9 cellular contexts compared by ENCODE assay signal in the genomic region with DNA sequence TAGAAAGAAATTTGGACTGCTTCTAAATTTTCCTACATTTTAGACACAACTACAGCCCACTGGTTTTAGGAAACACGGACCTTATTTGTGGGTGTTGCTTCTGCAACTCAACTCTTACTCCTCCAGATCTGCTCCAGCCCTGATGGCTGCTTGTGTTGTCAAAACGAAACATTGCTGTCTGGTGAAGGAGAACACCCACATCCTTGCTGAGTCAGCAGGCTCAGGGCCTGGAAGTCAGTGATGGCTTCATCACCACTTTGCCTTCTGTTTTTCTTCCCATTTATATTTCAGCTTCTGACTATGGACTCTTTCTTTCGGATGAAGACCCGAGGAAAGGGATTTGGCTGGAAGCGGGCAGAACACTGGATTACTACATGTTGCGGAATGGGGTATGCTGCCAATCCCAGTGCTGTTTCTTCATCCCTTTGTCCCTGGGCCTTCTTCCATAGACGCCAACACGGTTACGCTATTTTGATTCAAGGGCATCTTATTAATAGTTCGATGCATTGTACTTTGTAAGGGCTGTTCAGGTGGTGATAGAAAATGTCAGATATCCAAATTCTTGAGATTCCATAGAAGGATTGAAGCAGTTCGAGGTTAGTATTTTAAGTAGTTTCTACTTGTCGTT.
DNase-seq lines count a peak whose midpoint lies in the region; ATAC-seq and TF ChIP-seq lines count a peak whose summit lies in the region.
"Had no signal": no experiment of that assay in that cellular context is flagged by ENCODE, and none has a peak within 500 bp of the region (broad histone marks: within the 10 kb centered on the region; RNA-seq: fewer than 3 reads in every experiment).

No MANE protein-coding gene starts in this region.

- H3K36me3 ChIP-seq in HEK293 (ENCODE audit: control insufficient read depth in 2 of 2, insufficient read depth in 1 of 2, low read length in 2 of 2) (no peaks in the 10 kb centered on the region), trophoblast cell (ENCODE audit: control insufficient read depth in 1 of 2, insufficient read depth in 2 of 2, low read length in 2 of 2) (peaks cover 0 to 10% of the 10 kb centered on the region in 2 experiments)

- H2BK120ac ChIP-seq in trophoblast cell (ENCODE audit: insufficient read depth, low read length, poor library complexity) = peak overlapping the region; percentile 0

- no peak overlapping the region for H2BK5ac ChIP-seq in trophoblast cell (ENCODE audit: low read depth, low read length, poor library complexity)

- no peaks in the 10 kb centered on the region for H3K79me2 ChIP-seq in trophoblast cell (ENCODE audit: control insufficient read depth, insufficient read depth, low read length, poor library complexity)

- no peak overlapping the region for H3K27ac Mint-ChIP-seq in activated T-helper 1 cell treated with anti-CD3 and anti-CD28 coated beads, Interleukin-12 subunit alpha, Interleukin-12 subunit beta, Interleukin-2, Interleukin-4 antibody, amounts not matched to agents 30 ng/mL and 10 ng/mL and 1 ng/mL, durations not matched to agents 14 hours and 24 hours and 36 hours

- no peak for TF ChIP-seq CTCF in HEK293 (tag by site-specific recombination; IDR thresholded peaks at IDR 0.05)

- H3K9me3 ChIP-seq in HEK293 (ENCODE audit: control insufficient read depth, insufficient read depth, low read depth, low read length) (no peaks in the 10 kb centered on the region), trophoblast cell (ENCODE audit: insufficient read depth, low read depth, low read length) (no peaks in the 10 kb centered on the region)
- H3K9me3 ChIP-seq: body of pancreas had no signal

- no peak overlapping the region for H2AFZ ChIP-seq in trophoblast cell (ENCODE audit: insufficient read depth, low read length, poor library complexity)

- no peak overlapping the region for H3K4me3 ChIP-seq in HEK293 (ENCODE audit: low read depth, low read length)
- no peak overlapping the region for H3K4me3 ChIP-seq in trophoblast cell (ENCODE audit: low read depth, low read length)
- H3K4me3 ChIP-seq: body of pancreas had no signal

- no peak overlapping the region for H3K18ac ChIP-seq in trophoblast cell (ENCODE audit: low read length)

- no peak overlapping the region for H3K4me3 Mint-ChIP-seq in activated T-helper 1 cell treated with anti-CD3 and anti-CD28 coated beads, Interleukin-12 subunit alpha, Interleukin-12 subunit beta, Interleukin-2, Interleukin-4 antibody, amounts not matched to agents 30 ng/mL and 10 ng/mL and 1 ng/mL, durations not matched to agents 14 hours and 24 hours and 36 hours

- H3K4ac ChIP-seq in trophoblast cell (ENCODE audit: low read depth, low read length) = no peak overlapping the region

- no peak overlapping the region for H2AK5ac ChIP-seq in trophoblast cell (ENCODE audit: low read length)

- peak; percentile 7 for DNase-seq in activated T-helper 1 cell treated with anti-CD3 and anti-CD28 coated beads, Interleukin-12 subunit alpha, Interleukin-12 subunit beta, Interleukin-2, Interleukin-4 antibody, amounts not matched to agents 30 ng/mL and 10 ng/mL and 1 ng/mL, durations not matched to agents 14 hours and 24 hours and 36 hours (ENCODE audit: low spot score)
- DNase-seq in trophoblast cell = no peak
- no peak for DNase-seq in activated naive CD4-positive, alpha-beta T cell treated with anti-CD3 and anti-CD28 coated beads, Interleukin-2, amount 50 U/mL, for 16 hours
- no peak for DNase-seq in DMS153 (lab: John Stamatoyannopoulos, UW)
- DNase-seq in 8988T = no peak
- DNase-seq in dedifferentiated amniotic fluid mesenchymal stem cell (ENCODE audit: extremely low spot score) = no peak

- peaks cover 3% of the 10 kb centered on the region for H3K79me1 ChIP-seq in trophoblast cell (ENCODE audit: low read length)

- H3K27me3 Mint-ChIP-seq in activated T-helper 1 cell treated with anti-CD3 and anti-CD28 coated beads, Interleukin-12 subunit alpha, Interleukin-12 subunit beta, Interleukin-2, Interleukin-4 antibody, amounts not matched to agents 30 ng/mL and 10 ng/mL and 1 ng/mL, durations not matched to agents 14 hours and 24 hours and 36 hours (ENCODE audit: insufficient read depth) = no peaks in the 10 kb centered on the region

- H3K9me3 Mint-ChIP-seq in activated T-helper 1 cell treated with anti-CD3 and anti-CD28 coated beads, Interleukin-12 subunit alpha, Interleukin-12 subunit beta, Interleukin-2, Interleukin-4 antibody, amounts not matched to agents 30 ng/mL and 10 ng/mL and 1 ng/mL, durations not matched to agents 14 hours and 24 hours and 36 hours = peaks cover 8% of the 10 kb centered on the region

- peak; percentile 65 for ATAC-seq in GM18505 (IDR thresholded peaks at IDR 0.05; ENCODE audit: unreplicated experiment)
- ATAC-seq: body of pancreas had no signal

- H4K12ac ChIP-seq in trophoblast cell (ENCODE audit: low read depth, low read length) = no peak overlapping the region

- CTCF ChIA-PET in HEK293 (lab: Yijun Ruan, JAX) = interaction anchor here (0.6 to 0.7 kb wide), 2 partner anchors 97 to 202 kb away, joined by 3 read pairs; no protein-coding TSS in a partner anchor

- H3K27ac ChIP-seq in HEK293 (ENCODE audit: extremely low read depth, low read depth, low read length) = no peak overlapping the region
- peak overlapping the region; percentile 11 for H3K27ac ChIP-seq in trophoblast cell (ENCODE audit: low read depth, low read length)

- 100% methylated on average over 2 of the region's 12 CpGs for WGBS in trophoblast cell (ENCODE audit: extremely low coverage, insufficient coverage, insufficient read length)

- H2BK12ac ChIP-seq in trophoblast cell (ENCODE audit: low read length) = peak overlapping the region; percentile 12

- H4K8ac ChIP-seq in trophoblast cell (ENCODE audit: low read depth, low read length) = no peak overlapping the region

- no peak overlapping the region for H3K9ac ChIP-seq in trophoblast cell (ENCODE audit: low read length)

- no peak overlapping the region for H3K4me2 ChIP-seq in trophoblast cell (ENCODE audit: low read length)

- no peak for TF ChIP-seq POLR2A in GM18505 (IDR thresholded peaks at IDR 0.05; ENCODE audit: borderline replicate concordance, extremely low read depth, insufficient read depth, insufficient read length)

- H3K23ac ChIP-seq in trophoblast cell (ENCODE audit: low read length) = no peak overlapping the region

- POLR2A ChIA-PET in HEK293 (lab: Yijun Ruan, JAX) = no interaction called here

- no peak overlapping the region for H4K91ac ChIP-seq in trophoblast cell (ENCODE audit: low read depth, low read length)

- H3K4me1 ChIP-seq in HEK293 (ENCODE audit: control insufficient read depth, insufficient read depth, low read length) = 0 out of 2 replicates have a peak, but pooled peaks cover 5% of the 10 kb centered on the region
- H3K4me1 ChIP-seq in trophoblast cell (ENCODE audit: control insufficient read depth in 1 of 2, insufficient read depth in 2 of 2, low read length in 2 of 2) = peaks cover 7 to 9% of the 10 kb centered on the region in 2 experiments
- H3K4me1 ChIP-seq: body of pancreas had no signal

- intact Hi-C loops in activated T-helper 1 cell treated with anti-CD3 and anti-CD28 coated beads, Interleukin-12 subunit alpha, Interleukin-12 subunit beta, Interleukin-2, Interleukin-4 antibody, amounts not matched to agents 30 ng/mL and 10 ng/mL and 1 ng/mL, durations not matched to agents 14 hours and 24 hours and 36 hours (cut with micrococcal nuclease) = no loop called here

- no peaks in the 10 kb centered on the region for H3K27me3 ChIP-seq in trophoblast cell (ENCODE audit: insufficient read depth, low read length)
- H3K27me3 ChIP-seq: body of pancreas had no signal

- no peaks in the 10 kb centered on the region for H3K36me3 Mint-ChIP-seq in activated T-helper 1 cell treated with anti-CD3 and anti-CD28 coated beads, Interleukin-12 subunit alpha, Interleukin-12 subunit beta, Interleukin-2, Interleukin-4 antibody, amounts not matched to agents 30 ng/mL and 10 ng/mL and 1 ng/mL, durations not matched to agents 14 hours and 24 hours and 36 hours (ENCODE audit: low read depth)

- H3K14ac ChIP-seq in trophoblast cell (ENCODE audit: low read length) = no peak overlapping the region

- peaks cover 15% of the 10 kb centered on the region for H3K4me1 Mint-ChIP-seq in activated T-helper 1 cell treated with anti-CD3 and anti-CD28 coated beads, Interleukin-12 subunit alpha, Interleukin-12 subunit beta, Interleukin-2, Interleukin-4 antibody, amounts not matched to agents 30 ng/mL and 10 ng/mL and 1 ng/mL, durations not matched to agents 14 hours and 24 hours and 36 hours (ENCODE audit: low read depth)

TF ChIP-seq in HEK293, 187 proteins besides CTCF, POLR2A, EP300 and RAD21:
- TF ChIP-seq ZBTB21 (tag by site-specific recombination; IDR thresholded peaks at IDR 0.05) = no peak
- no peak for TF ChIP-seq ZNF658 (tag by site-specific recombination; IDR thresholded peaks at IDR 0.05)
- peak; percentile 61 for TF ChIP-seq ZFHX2 (tag by site-specific recombination; conservative IDR thresholded peaks at IDR 0.05)
- TF ChIP-seq ZNF677 (tag by site-specific recombination; IDR thresholded peaks at IDR 0.05) = no peak
- no peak for TF ChIP-seq ZSCAN23 (tag by site-specific recombination; IDR thresholded peaks at IDR 0.05)
- TF ChIP-seq EGR2 (tag by site-specific recombination; IDR thresholded peaks at IDR 0.05; ENCODE audit: low read depth) = peak; percentile 51; the same call in 1 of the 2 replicates
